ENCODE assay signal across 12 cellular contexts in genomic region chr4:7845493-7846124, GRCh38.
DNase-seq lines count a peak whose midpoint lies in the region; TF ChIP-seq lines count a peak whose summit lies in the region.
"Had no signal": no experiment of that assay in that cellular context is flagged by ENCODE, and none has a peak within 500 bp of the region (broad histone marks: within the 10 kb centered on the region; RNA-seq: fewer than 3 reads in every experiment).

No MANE protein-coding gene starts in this region.

- no peak for TF ChIP-seq CTCF in brain (conservative IDR thresholded peaks at IDR 0.05)
- peak; percentile 31 for TF ChIP-seq CTCF in osteocyte (IDR thresholded peaks at IDR 0.05)
- TF ChIP-seq CTCF in foreskin fibroblast (IDR thresholded peaks at IDR 0.05; ENCODE audit: low read depth, low read length), result no peak

- H3K4me3 Mint-ChIP-seq in brain (no peak overlapping the region), osteocyte (ENCODE audit: unreplicated experiment) (no peak overlapping the region)
- H3K4me3 Mint-ChIP-seq: effector memory CD8-positive, alpha-beta T cell had no signal

- peak; percentile 39 for DNase-seq in activated CD8-positive, alpha-beta memory T cell treated with anti-CD3 and anti-CD28 coated beads, Interleukin-2, amount 50 U/mL, for 4 hours
- DNase-seq in activated CD8-positive, alpha-beta memory T cell treated with anti-CD3 and anti-CD28 coated beads for 24 hours, result no peak
- DNase-seq in Kasumi-1 (lab: John Stamatoyannopoulos, UW) (peak; percentile 20 to 25), osteocyte (ENCODE audit: extremely low spot score, unreplicated experiment) (no peak), OCI-M1 (lab: John Stamatoyannopoulos, UW) (no peak), foreskin fibroblast (no peak), HT-29 (ENCODE audit: low spot score) (no peak)
- DNase-seq: adrenal gland; effector memory CD8-positive, alpha-beta T cell; midbrain; SW 1271 had no signal

- H3K9me3 Mint-ChIP-seq in brain (no peaks in the 10 kb centered on the region), osteocyte (ENCODE audit: unreplicated experiment) (no peaks in the 10 kb centered on the region)
- H3K9me3 Mint-ChIP-seq: effector memory CD8-positive, alpha-beta T cell had no signal

- H3K4me3 ChIP-seq in foreskin fibroblast (ENCODE audit: low read depth in 1 of 2, low read length in 2 of 2), result no peak overlapping the region
- H3K4me3 ChIP-seq: adrenal gland had no signal

- H3K27ac Mint-ChIP-seq in brain (peak overlapping the region in 3 of 5 experiments; percentile 70 to 72 (median 71)), osteocyte (ENCODE audit: unreplicated experiment) (peak overlapping the region; percentile 59)

- H3K4me1 Mint-ChIP-seq in brain (peaks cover 74% of the 10 kb centered on the region), osteocyte (ENCODE audit: unreplicated experiment) (peaks cover 53% of the 10 kb centered on the region)

- H3K27me3 Mint-ChIP-seq in brain (no peaks in the 10 kb centered on the region), osteocyte (ENCODE audit: unreplicated experiment) (no peaks in the 10 kb centered on the region)
- H3K27me3 Mint-ChIP-seq: effector memory CD8-positive, alpha-beta T cell had no signal

- H3K36me3 Mint-ChIP-seq in brain (peaks cover 79% of the 10 kb centered on the region), osteocyte (ENCODE audit: unreplicated experiment) (peaks cover 26% of the 10 kb centered on the region)

Comparison
In these comparisons a context has a peak if more than half of its experiments do, and no peak if none do; other contexts are left out.
1. DNase-seq: peak in activated CD8-positive, alpha-beta memory T cell treated with anti-CD3 and anti-CD28 coated beads, Interleukin-2, amount 50 U/mL, for 4 hours (single experiment) and Kasumi-1 (2 of 2); none in activated CD8-positive, alpha-beta memory T cell treated with anti-CD3 and anti-CD28 coated beads for 24 hours (single experiment), osteocyte (single experiment), OCI-M1 (single experiment), foreskin fibroblast (0 of 2) and HT-29 (single experiment).